ENCODE assay signal across 16 cellular contexts in genomic region chr4:38326499-38326898, GRCh38.
DNase-seq lines count a peak whose midpoint lies in the region; ATAC-seq, FAIRE-seq and TF ChIP-seq lines count a peak whose summit lies in the region.
"Had no signal": no experiment of that assay in that cellular context is flagged by ENCODE, and none has a peak within 500 bp of the region (broad histone marks: within the 10 kb centered on the region; RNA-seq: fewer than 3 reads in every experiment).

No MANE protein-coding gene starts in this region.

- no peak overlapping the region for H3K27ac ChIP-seq in CD4-positive, alpha-beta T cell (ENCODE audit: low read depth, low read length)
- H3K27ac ChIP-seq in K562 (ENCODE audit: extremely low read depth, low read depth, low read length) (no peak overlapping the region), brain microvascular endothelial cell (no peak overlapping the region)
- H3K27ac ChIP-seq: BLaER1 had no signal

- FAIRE-seq in K562 (lab: Jason Lieb, UNC), result no peak
- FAIRE-seq: D721Med, HTR-8/SVneo had no signal

- peaks cover 17% of the 10 kb centered on the region for H3K36me3 Mint-ChIP-seq in activated naive CD4-positive, alpha-beta T cell treated with anti-CD3 and anti-CD28 coated beads, Interleukin-2, amount 10 ng/mL, durations not matched to agents 7 days and 5 days
- H3K36me3 Mint-ChIP-seq in activated naive CD4-positive, alpha-beta T cell treated with anti-CD3 and anti-CD28 coated beads, Interleukin-2, amount 50 U/mL, for 72 hours, result peaks cover 12 to 28% of the 10 kb centered on the region in 2 donors
- H3K36me3 Mint-ChIP-seq in CD4-positive, alpha-beta T cell (ENCODE audit: low read depth), result no peaks in the 10 kb centered on the region
- H3K36me3 Mint-ChIP-seq in naive thymus-derived CD8-positive, alpha-beta T cell, result no peaks in the 10 kb centered on the region

- TF ChIP-seq POLR2A in K562 (conservative IDR thresholded peaks at IDR 0.05), result no peak

- no peaks in the 10 kb centered on the region for H3K9me1 ChIP-seq in K562 (ENCODE audit: control insufficient read depth, insufficient read depth, low read length)

- H3K36me3 ChIP-seq in K562 (ENCODE audit: control insufficient read depth, insufficient read depth, low read length) (no peaks in the 10 kb centered on the region), brain microvascular endothelial cell (replicated peaks) (no peaks in the 10 kb centered on the region)
- H3K36me3 ChIP-seq: BLaER1 had no signal

- intact Hi-C loops in CD4-positive, alpha-beta T cell (cut with DNase I, micrococcal nuclease), result no loop called here
- intact Hi-C loops in K562 (cut with micrococcal nuclease), result loop anchor here (10.0 kb wide), 1 partner anchor 138 kb away; no protein-coding TSS in a partner anchor

- no peaks in the 10 kb centered on the region for H3K79me2 ChIP-seq in K562 (ENCODE audit: control insufficient read depth, insufficient read depth, low read length)

- ATAC-seq in activated naive CD4-positive, alpha-beta T cell treated with anti-CD3 and anti-CD28 coated beads, Interleukin-2, amount 50 U/mL, for 72 hours, result no peak
- ATAC-seq in CD4-positive, alpha-beta T cell (ENCODE audit: poor library complexity), result no peak
- ATAC-seq in K562, result no peak
- no peak for ATAC-seq in naive thymus-derived CD8-positive, alpha-beta T cell

- H3K4me3 ChIP-seq in K562 (no peak overlapping the region), brain microvascular endothelial cell (ENCODE audit: low read depth, low read length) (no peak overlapping the region)
- H3K4me3 ChIP-seq: BLaER1 had no signal

- no peak overlapping the region for H3K9ac ChIP-seq in K562 (ENCODE audit: insufficient read depth in 1 of 2, low read depth in 2 of 2, low read length in 2 of 2)
- H3K9ac ChIP-seq: BLaER1 had no signal

- no peaks in the 10 kb centered on the region for H3K9me3 ChIP-seq in CD4-positive, alpha-beta T cell (ENCODE audit: control insufficient read depth, low read length)
- H3K9me3 ChIP-seq in K562 (replicated peaks; ENCODE audit: control insufficient read depth, insufficient read depth, low read depth, low read length), result peaks cover 12% of the 10 kb centered on the region

- BruUV-seq in K562 (replicated peaks; lab: Mats Ljungman, UMichigan), result no TSS peak

- H4K20me1 ChIP-seq in K562 (replicated peaks; ENCODE audit: control insufficient read depth, insufficient read depth, low read length), result no peaks in the 10 kb centered on the region
- H4K20me1 ChIP-seq: BLaER1 had no signal

- 76% methylated on average over 3 of the region's 3 CpGs for WGBS in K562 (ENCODE audit: insufficient coverage, low coverage, missing lambda C conversion rate)

- H3K4me1 Mint-ChIP-seq in activated naive CD4-positive, alpha-beta T cell treated with anti-CD3 and anti-CD28 coated beads, Interleukin-2, amount 10 ng/mL, durations not matched to agents 7 days and 5 days, result peaks cover 79% of the 10 kb centered on the region
- H3K4me1 Mint-ChIP-seq in CD4-positive, alpha-beta T cell (ENCODE audit: low read depth), result peaks cover 87% of the 10 kb centered on the region
- H3K4me1 Mint-ChIP-seq in naive thymus-derived CD8-positive, alpha-beta T cell, result peaks cover 53 to 96% (median 78%) of the 10 kb centered on the region in 4 donors

- H3K27me3 Mint-ChIP-seq in activated naive CD4-positive, alpha-beta T cell treated with anti-CD3 and anti-CD28 coated beads, Interleukin-2, amount 10 ng/mL, durations not matched to agents 7 days and 5 days, result no peaks in the 10 kb centered on the region
- H3K27me3 Mint-ChIP-seq in CD4-positive, alpha-beta T cell, result no peaks in the 10 kb centered on the region
- H3K27me3 Mint-ChIP-seq in naive thymus-derived CD8-positive, alpha-beta T cell, result no peaks in the 10 kb centered on the region

- no peak for TF ChIP-seq EP300 in K562 (IDR thresholded peaks at IDR 0.05; ENCODE audit: low read length)

- H3K4me2 ChIP-seq in K562 (ENCODE audit: insufficient read depth, low read length), result no peak overlapping the region
- H3K4me2 ChIP-seq: BLaER1 had no signal

- in situ Hi-C loops in K562 (cut with MboI) (no loop called here), brain microvascular endothelial cell (cut with HindIII; ENCODE audit: low pct_ligation_motif_present, low sequenced_read_pairs) (no loop called here)

- H3K4me1 ChIP-seq in K562 (replicated peaks in 1 of 2; ENCODE audit: control insufficient read depth in 2 of 2, insufficient read depth in 2 of 2, low read length in 2 of 2), result peaks cover 18 to 32% of the 10 kb centered on the region in 2 experiments

- H3K4me3 Mint-ChIP-seq in activated naive CD4-positive, alpha-beta T cell treated with anti-CD3 and anti-CD28 coated beads, Interleukin-2, amount 10 ng/mL, durations not matched to agents 7 days and 5 days, result no peak overlapping the region
- no peak overlapping the region for H3K4me3 Mint-ChIP-seq in CD4-positive, alpha-beta T cell
- peak overlapping the region in 7 of 10 donors; percentile 54 to 73 (median 59) for H3K4me3 Mint-ChIP-seq in naive thymus-derived CD8-positive, alpha-beta T cell
- H3K4me3 Mint-ChIP-seq: HFFc6 had no signal

- peaks cover 22% of the 10 kb centered on the region for H3K9me3 Mint-ChIP-seq in activated naive CD4-positive, alpha-beta T cell treated with anti-CD3 and anti-CD28 coated beads, Interleukin-2, amount 10 ng/mL, durations not matched to agents 7 days and 5 days
- H3K9me3 Mint-ChIP-seq in activated naive CD4-positive, alpha-beta T cell treated with anti-CD3 and anti-CD28 coated beads, Interleukin-2, amount 50 U/mL, for 72 hours, result peaks cover 0 to 12% of the 10 kb centered on the region in 2 donors
- H3K9me3 Mint-ChIP-seq in CD4-positive, alpha-beta T cell, result no peaks in the 10 kb centered on the region
- no peaks in the 10 kb centered on the region for H3K9me3 Mint-ChIP-seq in naive thymus-derived CD8-positive, alpha-beta T cell

- no peak overlapping the region for H2AFZ ChIP-seq in K562 (ENCODE audit: low read depth, low read length)

- no peak for TF ChIP-seq RAD21 in K562 (CRISPR knock-in tag; conservative IDR thresholded peaks at IDR 0.05 in 1 of 2, IDR thresholded peaks at IDR 0.05 in 1 of 2)

- CTCF ChIA-PET in activated naive CD4-positive, alpha-beta T cell treated with anti-CD3 and anti-CD28 coated beads, Interleukin-2, amount 10 ng/mL, durations not matched to agents 7 days and 5 days (lab: Charles Lee), result interaction anchor here (0.8 to 1.4 kb wide), 2 partner anchors 348 to 350 kb away, joined by 3 to 4 read pairs; no protein-coding TSS in a partner anchor
- CTCF ChIA-PET in CD4-positive, alpha-beta T cell (lab: Charles Lee), result interaction anchor here (0.6 kb wide), 1 partner anchor 67 kb away, joined by 3 read pairs; no protein-coding TSS in a partner anchor
- CTCF ChIA-PET in K562 (lab: Yijun Ruan, JAX; ENCODE audit: low intra/inter-chr PET ratio), result interaction anchor here (0.6 kb wide), 1 partner anchor 263 kb away, joined by 3 read pairs; no protein-coding TSS in a partner anchor

- DNase-seq in activated naive CD4-positive, alpha-beta T cell treated with anti-CD3 and anti-CD28 coated beads, Interleukin-2, amount 10 ng/mL, durations not matched to agents 7 days and 5 days, result no peak
- no peak for DNase-seq in activated naive CD4-positive, alpha-beta T cell treated with anti-CD3 and anti-CD28 coated beads, Interleukin-2, amount 50 U/mL, for 72 hours (ENCODE audit: low spot score in 2 of 2)
- DNase-seq in CD4-positive, alpha-beta T cell, result no peak
- DNase-seq in K562 (ENCODE audit: extremely low read depth in 1 of 4, low spot score in 3 of 4) (no peak), brain microvascular endothelial cell (no peak), NCI-H446 treated with DMSO at 0.1 percent for 48 hours (lab: John Stamatoyannopoulos, UW) (no peak)
- DNase-seq in naive thymus-derived CD8-positive, alpha-beta T cell, result no peak
- DNase-seq: 8988T, AML-193, COR-L47, GF-D8, HCEC 1CT, HFFc6 had no signal

- H3K27me3 ChIP-seq in CD4-positive, alpha-beta T cell (ENCODE audit: control insufficient read depth, insufficient read depth, low read length), result no peaks in the 10 kb centered on the region
- no peaks in the 10 kb centered on the region for H3K27me3 ChIP-seq in K562 (ENCODE audit: control insufficient read depth in 2 of 2, insufficient read depth in 2 of 2, low read length in 2 of 2)
- no peaks in the 10 kb centered on the region for H3K27me3 ChIP-seq in brain microvascular endothelial cell (replicated peaks)
- H3K27me3 ChIP-seq: BLaER1 had no signal

- POLR2A ChIA-PET in CD4-positive, alpha-beta T cell (lab: Charles Lee), result interaction anchor here (0.6 to 1.1 kb wide), 3 partner anchors 146 to 183 kb away, joined by 3 to 4 read pairs (median 3); no protein-coding TSS in a partner anchor
- POLR2A ChIA-PET in K562 (lab: Yijun Ruan, JAX), result interaction anchor here (0.7 kb wide), 1 partner anchor 166 kb away, joined by 3 read pairs; no protein-coding TSS in a partner anchor
- POLR2A ChIA-PET in naive thymus-derived CD8-positive, alpha-beta T cell (lab: Charles Lee), result interaction anchor here (0.7 to 2.2 kb wide), 5 partner anchors 183 to 339 kb away, joined by 3 to 7 read pairs (median 5); no protein-coding TSS in a partner anchor

- peak overlapping the region; percentile 15 for H3K27ac Mint-ChIP-seq in activated naive CD4-positive, alpha-beta T cell treated with anti-CD3 and anti-CD28 coated beads, Interleukin-2, amount 10 ng/mL, durations not matched to agents 7 days and 5 days
- no peak overlapping the region for H3K27ac Mint-ChIP-seq in activated naive CD4-positive, alpha-beta T cell treated with anti-CD3 and anti-CD28 coated beads, Interleukin-2, amount 50 U/mL, for 72 hours
- H3K27ac Mint-ChIP-seq in CD4-positive, alpha-beta T cell, result peak overlapping the region; percentile 88
- H3K27ac Mint-ChIP-seq in naive thymus-derived CD8-positive, alpha-beta T cell, result peak overlapping the region in 9 of 10 donors; percentile 89 to 97 (median 92)
- H3K27ac Mint-ChIP-seq: HFFc6 had no signal

- TF ChIP-seq CTCF in CD4-positive, alpha-beta T cell (IDR thresholded peaks at IDR 0.05), result no peak
- no peak for TF ChIP-seq CTCF in K562 (IDR thresholded peaks at IDR 0.05 in 2 of 3, conservative IDR thresholded peaks at IDR 0.05 in 1 of 3; ENCODE audit: insufficient read depth in 2 of 3, low read depth in 1 of 3, low read length in 3 of 3)
- TF ChIP-seq CTCF in brain microvascular endothelial cell (IDR thresholded peaks at IDR 0.05; ENCODE audit: low read depth, low read length, missing control alignments), result no peak

TF ChIP-seq in K562, 482 proteins besides CTCF, POLR2A, EP300 and RAD21:
- TF ChIP-seq BCOR (IDR thresholded peaks at IDR 0.05) (peak; percentile 77), ZFP36 (IDR thresholded peaks at IDR 0.05; ENCODE audit: low read depth, low read length, partially characterized antibody) (peak; percentile 63), KDM1A (IDR thresholded peaks at IDR 0.05) (peak; percentile 32; a peak in 2 of 4 replicates), ZNF586 (CRISPR knock-in tag; conservative IDR thresholded peaks at IDR 0.05) (no peak), RBM25 (IDR thresholded peaks at IDR 0.05; ENCODE audit: low read depth, low read length, severe bottlenecking) (peak; percentile 84), RBM34 (IDR thresholded peaks at IDR 0.05; ENCODE audit: borderline replicate concordance, insufficient read depth, low read length) (no peak)

Comparison
In these comparisons a context has a peak if more than half of its experiments do, and no peak if none do; other contexts are left out.
1. H3K27ac Mint-ChIP-seq: peak in activated naive CD4-positive, alpha-beta T cell treated with anti-CD3 and anti-CD28 coated beads, Interleukin-2, amount 10 ng/mL, durations not matched to agents 7 days and 5 days (single experiment), CD4-positive, alpha-beta T cell (single experiment) and naive thymus-derived CD8-positive, alpha-beta T cell (9 of 10); none in activated naive CD4-positive, alpha-beta T cell treated with anti-CD3 and anti-CD28 coated beads, Interleukin-2, amount 50 U/mL, for 72 hours (0 of 2).
2. H3K4me3 Mint-ChIP-seq: peak in naive thymus-derived CD8-positive, alpha-beta T cell (7 of 10); none in activated naive CD4-positive, alpha-beta T cell treated with anti-CD3 and anti-CD28 coated beads, Interleukin-2, amount 10 ng/mL, durations not matched to agents 7 days and 5 days (single experiment) and CD4-positive, alpha-beta T cell (single experiment).